Comparison of ENCODE assay signal across 9 cellular contexts in the genomic region with DNA sequence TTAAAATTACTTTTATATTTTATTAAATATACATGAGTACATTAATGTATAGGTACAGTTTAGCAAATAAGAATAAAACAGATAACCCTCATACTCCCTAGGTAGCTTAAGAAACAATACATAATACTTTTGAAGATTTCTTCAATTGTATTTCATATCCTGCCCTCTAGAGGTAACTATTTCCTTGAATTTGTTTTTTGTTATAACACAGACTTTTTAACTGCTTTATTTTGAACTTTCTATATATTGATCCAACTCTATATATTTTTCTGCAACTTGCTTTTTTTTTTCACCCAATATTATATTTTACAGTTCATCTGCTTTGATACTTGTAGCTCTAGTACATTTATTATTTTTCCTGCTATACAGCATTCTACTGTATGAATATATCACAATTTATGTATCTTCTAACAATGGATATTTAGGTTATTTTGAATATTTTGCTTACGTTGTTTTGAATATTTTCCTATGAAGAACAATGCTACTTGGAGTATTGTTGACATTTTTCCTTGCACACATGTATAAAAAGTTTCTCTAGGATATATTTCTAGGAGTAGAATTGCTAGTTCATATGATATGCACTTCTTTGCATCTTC.
DNase-seq lines count a peak whose midpoint lies in the region; ATAC-seq, FAIRE-seq and TF ChIP-seq lines count a peak whose summit lies in the region.
"Had no signal": no experiment of that assay in that cellular context is flagged by ENCODE, and none has a peak within 500 bp of the region (broad histone marks: within the 10 kb centered on the region; RNA-seq: fewer than 3 reads in every experiment).

No MANE protein-coding gene starts in this region.

- peak; percentile 46 for FAIRE-seq in G401.6 (lab: Jason Lieb, UNC)

- TF ChIP-seq EP300 in neural cell (conservative IDR thresholded peaks at IDR 0.05; ENCODE audit: poor library complexity, severe bottlenecking), result no peak

- H3K4me3 ChIP-seq in astrocyte of the cerebellum (ENCODE audit: low read depth, low read length), result no peak overlapping the region
- no peak overlapping the region for H3K4me3 ChIP-seq in neural cell (ENCODE audit: low read length)
- H3K4me3 ChIP-seq in brain microvascular endothelial cell (ENCODE audit: low read depth, low read length), result no peak overlapping the region

- H3K4me2 ChIP-seq in neural cell (ENCODE audit: low read length), result no peak overlapping the region

- H3K36me3 Mint-ChIP-seq in activated T-helper 2 cell treated with anti-CD3 and anti-CD28 coated beads, Interferon-gamma antibody, Interleukin-2, Interleukin-4, amounts not matched to agents 10 μg/mL and 5 μg/mL and 100 μg/mL, durations not matched to agents 14 hours and 24 hours and 36 hours (ENCODE audit: low read depth), result no peaks in the 10 kb centered on the region

- TF ChIP-seq CTCF in astrocyte of the cerebellum (IDR thresholded peaks at IDR 0.05; ENCODE audit: low read depth, low read length, missing control alignments), result no peak
- TF ChIP-seq CTCF in neural cell (IDR thresholded peaks at IDR 0.05; ENCODE audit: poor library complexity, severe bottlenecking), result peak; percentile 56
- no peak for TF ChIP-seq CTCF in brain microvascular endothelial cell (IDR thresholded peaks at IDR 0.05; ENCODE audit: low read depth, low read length, missing control alignments)

- H3K79me2 ChIP-seq in neural cell (replicated peaks; ENCODE audit: insufficient read depth, low read length), result no peaks in the 10 kb centered on the region

- no peaks in the 10 kb centered on the region for H4K20me1 ChIP-seq in neural cell (ENCODE audit: insufficient read depth)

- no peak overlapping the region for H3K27ac Mint-ChIP-seq in activated T-helper 2 cell treated with anti-CD3 and anti-CD28 coated beads, Interferon-gamma antibody, Interleukin-2, Interleukin-4, amounts not matched to agents 10 μg/mL and 5 μg/mL and 100 μg/mL, durations not matched to agents 14 hours and 24 hours and 36 hours

- no peak overlapping the region for H3K9ac ChIP-seq in neural cell (ENCODE audit: low read length)

- H3F3A ChIP-seq in neural cell (ENCODE audit: insufficient read depth, low read length, poor library complexity, severe bottlenecking), result no peaks in the 10 kb centered on the region

- no peak overlapping the region for H3K4me3 Mint-ChIP-seq in activated T-helper 2 cell treated with anti-CD3 and anti-CD28 coated beads, Interferon-gamma antibody, Interleukin-2, Interleukin-4, amounts not matched to agents 10 μg/mL and 5 μg/mL and 100 μg/mL, durations not matched to agents 14 hours and 24 hours and 36 hours (ENCODE audit: low read depth)

- H3K27ac ChIP-seq in neural cell (ENCODE audit: low read length) (no peak overlapping the region), brain microvascular endothelial cell (no peak overlapping the region)

- peak; percentile 60 for ATAC-seq in HG02852 (IDR thresholded peaks at IDR 0.05; ENCODE audit: unreplicated experiment)

- H3K27me3 Mint-ChIP-seq in activated T-helper 2 cell treated with anti-CD3 and anti-CD28 coated beads, Interferon-gamma antibody, Interleukin-2, Interleukin-4, amounts not matched to agents 10 μg/mL and 5 μg/mL and 100 μg/mL, durations not matched to agents 14 hours and 24 hours and 36 hours (ENCODE audit: low read depth), result peaks cover 6% of the 10 kb centered on the region

- H3K9me3 Mint-ChIP-seq in activated T-helper 2 cell treated with anti-CD3 and anti-CD28 coated beads, Interferon-gamma antibody, Interleukin-2, Interleukin-4, amounts not matched to agents 10 μg/mL and 5 μg/mL and 100 μg/mL, durations not matched to agents 14 hours and 24 hours and 36 hours, result no peaks in the 10 kb centered on the region

- no peaks in the 10 kb centered on the region for H3K9me2 ChIP-seq in neural cell (ENCODE audit: insufficient read depth, low read length)

- no peaks in the 10 kb centered on the region for H3K27me3 ChIP-seq in neural cell (ENCODE audit: insufficient read depth, low read depth, low read length)
- no peaks in the 10 kb centered on the region for H3K27me3 ChIP-seq in brain microvascular endothelial cell (replicated peaks)

- intact Hi-C loops in activated T-helper 2 cell treated with anti-CD3 and anti-CD28 coated beads, Interferon-gamma antibody, Interleukin-2, Interleukin-4, amounts not matched to agents 10 μg/mL and 5 μg/mL and 100 μg/mL, durations not matched to agents 14 hours and 24 hours and 36 hours (cut with micrococcal nuclease), result loop anchor here (1.0 to 5.0 kb wide), 4 partner anchors 45 to 375 kb away; partner anchors contain the start of genes ABCD2 and KIF21A

- in situ Hi-C loops in astrocyte of the cerebellum (cut with HindIII; ENCODE audit: low sequenced_read_pairs) (no loop called here), brain microvascular endothelial cell (cut with HindIII; ENCODE audit: low pct_ligation_motif_present, low sequenced_read_pairs) (no loop called here)

- H3K36me3 ChIP-seq in neural cell (ENCODE audit: insufficient read depth, low read length), result no peaks in the 10 kb centered on the region
- H3K36me3 ChIP-seq in brain microvascular endothelial cell (replicated peaks), result no peaks in the 10 kb centered on the region

- no peak overlapping the region for H2AFZ ChIP-seq in neural cell (ENCODE audit: low read depth, low read length)

- peak; percentile 63 for TF ChIP-seq RAD21 in neural cell (conservative IDR thresholded peaks at IDR 0.05)

- H3K4me1 Mint-ChIP-seq in activated T-helper 2 cell treated with anti-CD3 and anti-CD28 coated beads, Interferon-gamma antibody, Interleukin-2, Interleukin-4, amounts not matched to agents 10 μg/mL and 5 μg/mL and 100 μg/mL, durations not matched to agents 14 hours and 24 hours and 36 hours (ENCODE audit: low read depth), result peaks cover 3% of the 10 kb centered on the region

- DNase-seq in astrocyte of the cerebellum (ENCODE audit: low read depth) (peak; percentile 11), brain microvascular endothelial cell (no peak), dedifferentiated amniotic fluid mesenchymal stem cell (ENCODE audit: extremely low spot score) (no peak), NCI-H748 treated with DMSO at 0.1 percent for 48 hours (lab: John Stamatoyannopoulos, UW) (no peak)
- DNase-seq in activated T-helper 2 cell treated with anti-CD3 and anti-CD28 coated beads, Interferon-gamma antibody, Interleukin-2, Interleukin-4, amounts not matched to agents 10 μg/mL and 5 μg/mL and 100 μg/mL, durations not matched to agents 14 hours and 24 hours and 36 hours (ENCODE audit: low spot score), result no peak
- DNase-seq: activated CD4-positive, alpha-beta T cell treated with anti-CD3 and anti-CD28 coated beads, Interleukin-2, amount 50 U/mL, for 48 hours had no signal

- H3K9me3 ChIP-seq in neural cell (ENCODE audit: low read length), result no peaks in the 10 kb centered on the region

TF ChIP-seq in neural cell, 6 proteins besides CTCF, POLR2A, EP300 and RAD21:
- TF ChIP-seq, protein P1, sequence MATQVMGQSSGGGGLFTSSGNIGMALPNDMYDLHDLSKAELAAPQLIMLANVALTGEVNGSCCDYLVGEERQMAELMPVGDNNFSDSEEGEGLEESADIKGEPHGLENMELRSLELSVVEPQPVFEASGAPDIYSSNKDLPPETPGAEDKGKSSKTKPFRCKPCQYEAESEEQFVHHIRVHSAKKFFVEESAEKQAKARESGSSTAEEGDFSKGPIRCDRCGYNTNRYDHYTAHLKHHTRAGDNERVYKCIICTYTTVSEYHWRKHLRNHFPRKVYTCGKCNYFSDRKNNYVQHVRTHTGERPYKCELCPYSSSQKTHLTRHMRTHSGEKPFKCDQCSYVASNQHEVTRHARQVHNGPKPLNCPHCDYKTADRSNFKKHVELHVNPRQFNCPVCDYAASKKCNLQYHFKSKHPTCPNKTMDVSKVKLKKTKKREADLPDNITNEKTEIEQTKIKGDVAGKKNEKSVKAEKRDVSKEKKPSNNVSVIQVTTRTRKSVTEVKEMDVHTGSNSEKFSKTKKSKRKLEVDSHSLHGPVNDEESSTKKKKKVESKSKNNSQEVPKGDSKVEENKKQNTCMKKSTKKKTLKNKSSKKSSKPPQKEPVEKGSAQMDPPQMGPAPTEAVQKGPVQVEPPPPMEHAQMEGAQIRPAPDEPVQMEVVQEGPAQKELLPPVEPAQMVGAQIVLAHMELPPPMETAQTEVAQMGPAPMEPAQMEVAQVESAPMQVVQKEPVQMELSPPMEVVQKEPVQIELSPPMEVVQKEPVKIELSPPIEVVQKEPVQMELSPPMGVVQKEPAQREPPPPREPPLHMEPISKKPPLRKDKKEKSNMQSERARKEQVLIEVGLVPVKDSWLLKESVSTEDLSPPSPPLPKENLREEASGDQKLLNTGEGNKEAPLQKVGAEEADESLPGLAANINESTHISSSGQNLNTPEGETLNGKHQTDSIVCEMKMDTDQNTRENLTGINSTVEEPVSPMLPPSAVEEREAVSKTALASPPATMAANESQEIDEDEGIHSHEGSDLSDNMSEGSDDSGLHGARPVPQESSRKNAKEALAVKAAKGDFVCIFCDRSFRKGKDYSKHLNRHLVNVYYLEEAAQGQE (IDR thresholded peaks at IDR 0.05; ENCODE audit: borderline replicate concordance), result no peak
- TF ChIP-seq EZH2 (IDR thresholded peaks at IDR 0.05; ENCODE audit: borderline replicate concordance, insufficient read depth, low read length, poor library complexity, severe bottlenecking), result no peak
- TF ChIP-seq TAF1 (IDR thresholded peaks at IDR 0.05; ENCODE audit: low read depth), result no peak
- TF ChIP-seq MXI1 (conservative IDR thresholded peaks at IDR 0.05; ENCODE audit: poor library complexity, severe bottlenecking), result no peak
- no peak for TF ChIP-seq POLR2AphosphoS5 (IDR thresholded peaks at IDR 0.05)
- TF ChIP-seq SMC3 (conservative IDR thresholded peaks at IDR 0.05; ENCODE audit: poor library complexity), result no peak
